ENCODE assay signal across 8 cellular contexts in the genomic region with DNA sequence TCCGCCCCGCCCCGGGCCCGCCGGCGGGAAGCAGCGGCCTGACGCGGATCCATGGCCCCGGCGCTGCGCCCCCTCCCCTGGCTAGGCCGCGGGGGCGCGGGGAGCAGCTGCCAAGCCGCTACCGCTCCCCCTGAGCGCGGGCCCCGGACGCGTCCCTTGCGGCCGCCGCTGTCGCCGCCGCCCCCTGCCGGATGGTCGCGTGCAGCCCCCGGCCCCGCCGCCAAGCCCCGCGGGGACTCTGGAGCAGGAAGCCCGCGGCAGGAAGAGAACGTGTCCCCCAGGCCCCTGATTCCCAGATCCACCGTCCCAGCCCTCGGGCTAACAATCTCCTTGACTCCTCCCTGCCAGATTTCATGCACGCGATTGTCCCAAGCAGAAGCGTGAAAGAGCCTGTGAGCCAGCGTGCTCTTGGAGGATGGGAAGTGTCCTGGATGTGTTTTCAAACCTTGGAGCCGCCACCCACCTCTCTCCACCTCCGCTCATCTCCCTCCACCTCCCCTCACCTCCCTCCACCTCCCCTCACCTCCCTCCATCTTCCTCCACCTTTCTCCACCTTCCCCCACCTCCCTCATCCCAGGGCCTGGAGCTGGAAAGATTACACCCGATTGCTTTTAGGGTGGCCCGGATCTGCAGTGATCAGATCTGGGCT. TPM values are rescaled to one million over a fixed set of nuclear protein-coding genes. Genes with fewer than 3 reads are reported as not detected.
DNase-seq lines count a peak whose midpoint lies in the region; ATAC-seq and TF ChIP-seq lines count a peak whose summit lies in the region.

No MANE protein-coding gene starts in this region.

- H3K27ac Mint-ChIP-seq in activated CD4-positive, alpha-beta memory T cell treated with anti-CD3 and anti-CD28 coated beads for 36 hours, result no peak overlapping the region

- TF ChIP-seq CTCF in DOHH2 (IDR thresholded peaks at IDR 0.05; ENCODE audit: low read depth, low read length, poor library complexity, severe bottlenecking) (no peak), lung (IDR thresholded peaks at IDR 0.05; ENCODE audit: control extremely low read depth, extremely low read depth) (peak; percentile 12)

- peak; percentile 41 for DNase-seq in MG63
- DNase-seq in activated CD4-positive, alpha-beta memory T cell treated with anti-CD3 and anti-CD28 coated beads for 36 hours, result peak; percentile 48
- peak; percentile 84 for DNase-seq in ecto neural progenitor cell (ENCODE audit: low spot score)
- no peak for DNase-seq in lung (ENCODE audit: low spot score)
- peak; percentile 25 for DNase-seq in stimulated activated CD8-positive, alpha-beta memory T cell treated with anti-CD3 and anti-CD28 coated beads, Interleukin-12 subunit alpha, Interleukin-12 subunit beta, amount 100 ng/mL, for 1 hour (ENCODE audit: low read depth)
- DNase-seq in amniotic stem cell (lab: John Stamatoyannopoulos, UW), result no peak

- H3K9me3 ChIP-seq in DOHH2 (ENCODE audit: control insufficient read depth, insufficient read depth, low read length) (no peaks in the 10 kb centered on the region), MG63 (no peaks in the 10 kb centered on the region), lung (ENCODE audit: control insufficient read depth in 2 of 2, insufficient read depth in 1 of 2, low read length in 1 of 2) (no peaks in the 10 kb centered on the region)

- H3K27me3 ChIP-seq in DOHH2 (ENCODE audit: control insufficient read depth, low read length), result no peaks in the 10 kb centered on the region
- H3K27me3 ChIP-seq in MG63, result no peaks in the 10 kb centered on the region
- H3K27me3 ChIP-seq in lung (ENCODE audit: control insufficient read depth, insufficient read depth), result no peaks in the 10 kb centered on the region

- H3K36me3 ChIP-seq in DOHH2 (ENCODE audit: control insufficient read depth, low read length), result no peaks in the 10 kb centered on the region
- H3K36me3 ChIP-seq in MG63, result no peaks in the 10 kb centered on the region
- no peaks in the 10 kb centered on the region for H3K36me3 ChIP-seq in lung (ENCODE audit: control insufficient read depth in 2 of 2, insufficient read depth in 2 of 2, low read length in 2 of 2)

- intact Hi-C loops in activated CD4-positive, alpha-beta memory T cell treated with anti-CD3 and anti-CD28 coated beads for 36 hours (cut with micrococcal nuclease), result loop anchor here (2.0 to 5.0 kb wide), 3 partner anchors 64 to 311 kb away; a partner anchor contains a TSS

- no peaks in the 10 kb centered on the region for H3F3A ChIP-seq in DOHH2 (ENCODE audit: control insufficient read depth, insufficient read depth)

- H3K4me1 ChIP-seq in DOHH2 (ENCODE audit: control insufficient read depth, low read length), result no peaks in the 10 kb centered on the region
- no peaks in the 10 kb centered on the region for H3K4me1 ChIP-seq in lung (ENCODE audit: control insufficient read depth in 2 of 2, insufficient read depth in 2 of 2, low read length in 2 of 2)

- no peaks in the 10 kb centered on the region for H3K9me2 ChIP-seq in DOHH2 (replicated peaks; ENCODE audit: control insufficient read depth, low read length)

- H3K4me3 ChIP-seq in DOHH2 (ENCODE audit: low read length) (peak overlapping the region; percentile 59), MG63 (0 out of 2 replicates have a peak overlapping the region, but pooled peaks have one; percentile 19), lung (peak overlapping the region; percentile 23)

- POLR2A ChIA-PET in activated CD4-positive, alpha-beta memory T cell treated with anti-CD3 and anti-CD28 coated beads for 36 hours (lab: Charles Lee), result no interaction called here

- peak overlapping the region; percentile 66 for H3K4me3 Mint-ChIP-seq in activated CD4-positive, alpha-beta memory T cell treated with anti-CD3 and anti-CD28 coated beads for 36 hours

- CTCF ChIA-PET in activated CD4-positive, alpha-beta memory T cell treated with anti-CD3 and anti-CD28 coated beads for 36 hours (lab: Charles Lee), result interaction anchor here (0.6 to 1.5 kb wide), 5 partner anchors 9 to 335 kb away, joined by 3 to 5 read pairs (median 4); no protein-coding TSS in a partner anchor

- H3K27me3 Mint-ChIP-seq in activated CD4-positive, alpha-beta memory T cell treated with anti-CD3 and anti-CD28 coated beads for 36 hours, result peaks cover 4% of the 10 kb centered on the region

- no peaks in the 10 kb centered on the region for H4K20me1 ChIP-seq in DOHH2 (ENCODE audit: control insufficient read depth, insufficient read depth, low read depth, low read length)

- H3K36me3 Mint-ChIP-seq in activated CD4-positive, alpha-beta memory T cell treated with anti-CD3 and anti-CD28 coated beads for 36 hours, result no peaks in the 10 kb centered on the region

- ATAC-seq in GM21529 (IDR thresholded peaks at IDR 0.05; ENCODE audit: unreplicated experiment) (peak; percentile 70), lung (ENCODE audit: insufficient read depth, low FRiP score) (peak; percentile 30)

- H3K9me3 Mint-ChIP-seq in activated CD4-positive, alpha-beta memory T cell treated with anti-CD3 and anti-CD28 coated beads for 36 hours, result no peaks in the 10 kb centered on the region

- H3K27ac ChIP-seq in DOHH2 (ENCODE audit: low read depth, low read length) (no peak overlapping the region), lung (ENCODE audit: low read depth in 1 of 2, low read length in 1 of 2) (peak overlapping the region; percentile 76 to 84)

- H3K4me1 Mint-ChIP-seq in activated CD4-positive, alpha-beta memory T cell treated with anti-CD3 and anti-CD28 coated beads for 36 hours (ENCODE audit: low read depth), result peaks cover 22% of the 10 kb centered on the region

- no peaks in the 10 kb centered on the region for H3K79me2 ChIP-seq in DOHH2 (ENCODE audit: control insufficient read depth, low read length)

- peak overlapping the region; percentile 48 for H3K4me2 ChIP-seq in DOHH2 (ENCODE audit: low read length)

- WGBS in lung, 2 donors, result 3 to 8% methylated on average over 29 to 50 of the region's 50 CpGs

RNA-seq across cellular contexts. Expression of a gene that starts 0.4 kb away (rescaled TPM):
- total RNA-seq in MG63 (2014; rRNA removed; shearing (Covaris generic); ENCODE audit: low replicate concordance), result 0.20 and 0.49 TPM in 2 replicates
- total RNA-seq in activated CD4-positive, alpha-beta memory T cell treated with anti-CD3 and anti-CD28 coated beads for 36 hours, result under 1 TPM; 0.36 to 0.41 TPM
- 10 to 100 TPM in 1 of 2 donors, 1 to 10 TPM in 1; 4.0 to 12.5 TPM for total RNA-seq in lung
- 1 to 10 TPM; 1.6 to 2.1 TPM for polyA plus RNA-seq in lung

Comparison
In these comparisons a context has a peak if more than half of its experiments do, and no peak if none do; other contexts are left out.
1. DNase-seq: peak in MG63 (single experiment), activated CD4-positive, alpha-beta memory T cell treated with anti-CD3 and anti-CD28 coated beads for 36 hours (single experiment), ecto neural progenitor cell (single experiment) and stimulated activated CD8-positive, alpha-beta memory T cell treated with anti-CD3 and anti-CD28 coated beads, Interleukin-12 subunit alpha, Interleukin-12 subunit beta, amount 100 ng/mL, for 1 hour (single experiment); none in lung (single experiment) and amniotic stem cell (single experiment).
2. Peak in every context shown above with its lines, with median percentiles within 50 percentile points of each other: H3K4me3 ChIP-seq.